In the genomic region with DNA sequence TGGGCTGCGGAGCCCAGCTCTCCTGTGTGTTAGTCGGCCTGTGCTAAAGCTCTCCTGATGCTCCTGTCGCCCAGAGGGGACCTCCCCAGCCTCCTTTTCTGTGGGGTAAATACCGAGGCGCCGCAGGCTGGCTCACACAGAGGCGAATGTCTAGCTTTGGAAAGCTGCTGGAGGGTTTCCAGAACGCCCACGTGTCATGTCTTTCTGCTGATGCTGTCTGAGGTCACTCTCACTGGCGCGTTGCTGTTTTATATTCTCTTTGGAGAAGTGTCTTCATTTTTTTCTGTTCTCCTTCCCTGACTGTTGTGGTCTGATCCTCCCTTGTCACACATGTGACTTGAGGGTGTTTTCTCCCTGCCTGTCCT, we compare ENCODE assay signal across 10 cellular contexts.
DNase-seq lines count a peak whose midpoint lies in the region; ATAC-seq, FAIRE-seq and TF ChIP-seq lines count a peak whose summit lies in the region.
"Had no signal": no experiment of that assay in that cellular context is flagged by ENCODE, and none has a peak within 500 bp of the region (broad histone marks: within the 10 kb centered on the region; RNA-seq: fewer than 3 reads in every experiment).

No MANE protein-coding gene starts in this region.

- CTCF ChIA-PET in AG04450 (lab: Charles Lee) = interaction anchor here (1.0 to 2.4 kb wide), 3 partner anchors 17 to 150 kb away, joined by 3 to 6 read pairs (median 3); no protein-coding TSS in a partner anchor

- H3K4me1 ChIP-seq in SJSA1 (replicated peaks) (peaks cover 12% of the 10 kb centered on the region), lower lobe of right lung (no peaks in the 10 kb centered on the region)

- H3K27ac ChIP-seq in AG04450 (ENCODE audit: low read depth, low read length) (peak overlapping the region; percentile 75), SJSA1 (no peak overlapping the region), lower lobe of right lung (no peak overlapping the region)
- H3K27ac ChIP-seq: VCaP had no signal

- POLR2A ChIA-PET in AG04450 (lab: Yijun Ruan, JAX) = no interaction called here

- peaks cover 74% of the 10 kb centered on the region for H3K36me3 ChIP-seq in SJSA1
- peaks cover 96% of the 10 kb centered on the region for H3K36me3 ChIP-seq in lower lobe of right lung

- H3K9me3 ChIP-seq in AG04450 (ENCODE audit: control insufficient read depth, insufficient read depth, low read length) (peaks cover 32% of the 10 kb centered on the region; the same call in 1 of the 2 replicates), SJSA1 (replicated peaks) (no peaks in the 10 kb centered on the region), lower lobe of right lung (no peaks in the 10 kb centered on the region)

- intact Hi-C loops in lower lobe of right lung (cut with DNase I) = no loop called here

- no peak overlapping the region for H3K4me3 ChIP-seq in AG04450 (ENCODE audit: low read depth, low read length)
- no peak overlapping the region for H3K4me3 ChIP-seq in SJSA1
- H3K4me3 ChIP-seq in lower lobe of right lung = no peak overlapping the region

- DNase-seq in AG04450 (ENCODE audit: low read depth, low spot score) (peak; percentile 73), SJSA1 (ENCODE audit: low read depth in 1 of 2, low spot score in 2 of 2) (peak; percentile 77 to 85), fibroblast of gingiva (ENCODE audit: low read depth) (peak; percentile 80), omental fat pad (ENCODE audit: low spot score) (peak; percentile 46), lower lobe of right lung (no peak), germinal center (ENCODE audit: low spot score) (no peak), RCC 7860 (ENCODE audit: low spot score) (no peak)
- no peak for DNase-seq in activated CD4-positive, alpha-beta T cell treated with anti-CD3 and anti-CD28 coated beads, Interleukin-2, amount 50 U/mL, for 48 hours
- DNase-seq: CD4-positive, alpha-beta memory T cell had no signal

- no peak for FAIRE-seq in RCC 7860 (lab: Jason Lieb, UNC)

- TF ChIP-seq CTCF in AG04450 (IDR thresholded peaks at IDR 0.05; ENCODE audit: low read depth, low read length) = no peak
- TF ChIP-seq CTCF in omental fat pad (IDR thresholded peaks at IDR 0.05) = no peak
- no peak for TF ChIP-seq CTCF in lower lobe of right lung (IDR thresholded peaks at IDR 0.05)

- ATAC-seq in omental fat pad (ENCODE audit: low FRiP score) (no peak), lower lobe of right lung (no peak)

- H3K27me3 ChIP-seq in AG04450 (ENCODE audit: control insufficient read depth, insufficient read depth, low read length) = no peaks in the 10 kb centered on the region
- H3K27me3 ChIP-seq in SJSA1 (replicated peaks) = no peaks in the 10 kb centered on the region
- H3K27me3 ChIP-seq in lower lobe of right lung (ENCODE audit: low read depth) = no peaks in the 10 kb centered on the region

Comparison
In these comparisons a context has a peak if more than half of its experiments do, and no peak if none do; other contexts are left out.
1. DNase-seq: peak in AG04450 (single experiment), SJSA1 (2 of 2), fibroblast of gingiva (single experiment) and omental fat pad (single experiment); none in lower lobe of right lung (single experiment), germinal center (single experiment), activated CD4-positive, alpha-beta T cell treated with anti-CD3 and anti-CD28 coated beads, Interleukin-2, amount 50 U/mL, for 48 hours (0 of 2) and RCC 7860 (single experiment).